In genomic region chr7:49099587-49100326, GRCh38 we compare ENCODE assay signal across 14 cellular contexts.
DNase-seq lines count a peak whose midpoint lies in the region; ATAC-seq and TF ChIP-seq lines count a peak whose summit lies in the region.
"Had no signal": no experiment of that assay in that cellular context is flagged by ENCODE, and none has a peak within 500 bp of the region (broad histone marks: within the 10 kb centered on the region; RNA-seq: fewer than 3 reads in every experiment).

No MANE protein-coding gene starts in this region.

- H3K14ac ChIP-seq in trophoblast cell (ENCODE audit: low read length): no peak overlapping the region

- peaks cover 9% of the 10 kb centered on the region for H3K27me3 Mint-ChIP-seq in GM23338 (ENCODE audit: insufficient read depth, low read depth, poor library complexity)

- H3K9me3 ChIP-seq in iPS-20b (ENCODE audit: insufficient read depth, low read depth, low read length) (no peaks in the 10 kb centered on the region), trophoblast cell (ENCODE audit: insufficient read depth, low read depth, low read length) (no peaks in the 10 kb centered on the region)

- H4K8ac ChIP-seq in trophoblast cell (ENCODE audit: low read depth, low read length): no peak overlapping the region

- peak; percentile 7 for DNase-seq in COR-L47 (lab: John Stamatoyannopoulos, UW)
- peak; percentile 59 for DNase-seq in GM23338 (ENCODE audit: low spot score)
- DNase-seq in RWPE1 (ENCODE audit: low spot score): no peak
- DNase-seq in NCI-H345 (lab: John Stamatoyannopoulos, UW): no peak
- DNase-seq in NCI-H446 treated with DMSO at 0.1 percent for 48 hours (lab: John Stamatoyannopoulos, UW): no peak
- no peak for DNase-seq in trophoblast cell
- DNase-seq: activated CD8-positive, alpha-beta memory T cell treated with anti-CD3 and anti-CD28 coated beads, Interleukin-2, amount 50 U/mL, for 48 hours; stimulated activated CD4-positive, alpha-beta T cell treated with anti-CD3 and anti-CD28 coated beads, Interleukin-1b, Interleukin-23, amount 100 ng/mL, for 48 hours; stimulated activated naive CD8-positive, alpha-beta T cell treated with anti-CD3 and anti-CD28 coated beads, Interleukin-15, Interleukin-2, amounts not matched to agents 100 U/mL and 50 U/mL, for 24 hours had no signal

- peaks cover 7% of the 10 kb centered on the region; the same call in 2 of the 3 replicates for H3K9me3 Mint-ChIP-seq in GM23338
- H3K9me3 Mint-ChIP-seq: T-helper 2 cell treated with Interferon-gamma antibody and Interleukin-4, amounts not matched to agents 5 μg/mL and 100 μg/mL, for 36 hours had no signal

- H3K79me1 ChIP-seq in trophoblast cell (ENCODE audit: low read length): no peaks in the 10 kb centered on the region

- H2AK5ac ChIP-seq in trophoblast cell (ENCODE audit: low read length): no peak overlapping the region

- H3K36me3 ChIP-seq in GM23338 (ENCODE audit: insufficient read depth): no peaks in the 10 kb centered on the region
- no peaks in the 10 kb centered on the region for H3K36me3 ChIP-seq in iPS-20b (ENCODE audit: insufficient read depth, low read depth, low read length)
- no peaks in the 10 kb centered on the region for H3K36me3 ChIP-seq in trophoblast cell (ENCODE audit: control insufficient read depth in 1 of 2, insufficient read depth in 2 of 2, low read length in 2 of 2)

- H3K27ac ChIP-seq in GM23338 (ENCODE audit: low read depth) (peak overlapping the region; percentile 99), RWPE1 (no peak overlapping the region), iPS-20b (ENCODE audit: low read length) (peak overlapping the region; percentile 68), trophoblast cell (ENCODE audit: low read depth, low read length) (no peak overlapping the region)
- H3K27ac ChIP-seq: parathyroid adenoma had no signal

- H3K27me3 ChIP-seq in GM23338 (ENCODE audit: insufficient read depth): no peaks in the 10 kb centered on the region
- no peaks in the 10 kb centered on the region for H3K27me3 ChIP-seq in iPS-20b (ENCODE audit: insufficient read depth, low read length)
- no peaks in the 10 kb centered on the region for H3K27me3 ChIP-seq in trophoblast cell (ENCODE audit: insufficient read depth, low read length)

- no peak overlapping the region for H2BK5ac ChIP-seq in trophoblast cell (ENCODE audit: low read depth, low read length, poor library complexity)

- H3K4me1 Mint-ChIP-seq in GM23338: peaks cover 38% of the 10 kb centered on the region

- H3K27ac Mint-ChIP-seq in GM23338: peak overlapping the region; percentile 98
- H3K27ac Mint-ChIP-seq: T-helper 2 cell treated with Interferon-gamma antibody and Interleukin-4, amounts not matched to agents 5 μg/mL and 100 μg/mL, for 36 hours had no signal

- no peak overlapping the region for H3K4ac ChIP-seq in trophoblast cell (ENCODE audit: low read depth, low read length)

- no peaks in the 10 kb centered on the region for H3K79me2 ChIP-seq in GM23338 (replicated peaks; ENCODE audit: insufficient read depth)
- H3K79me2 ChIP-seq in trophoblast cell (ENCODE audit: control insufficient read depth, insufficient read depth, low read length, poor library complexity): no peaks in the 10 kb centered on the region
- H3K79me2 ChIP-seq: parathyroid adenoma had no signal

- no peak overlapping the region for H2BK12ac ChIP-seq in trophoblast cell (ENCODE audit: low read length)

- CTCF ChIA-PET in RWPE1 (lab: Yijun Ruan, JAX): no interaction called here

- H3K23ac ChIP-seq in trophoblast cell (ENCODE audit: low read length): no peak overlapping the region

- no peak overlapping the region for H4K91ac ChIP-seq in trophoblast cell (ENCODE audit: low read depth, low read length)

- H3K4me2 ChIP-seq in GM23338: peak overlapping the region; percentile 19; the same call in 1 of the 2 replicates
- no peak overlapping the region for H3K4me2 ChIP-seq in trophoblast cell (ENCODE audit: low read length)

- no peaks in the 10 kb centered on the region for H4K20me1 ChIP-seq in GM23338 (replicated peaks; ENCODE audit: insufficient read depth)

- no peaks in the 10 kb centered on the region for H3F3A ChIP-seq in GM23338 (replicated peaks; ENCODE audit: low read depth)

- H4K12ac ChIP-seq in trophoblast cell (ENCODE audit: low read depth, low read length): no peak overlapping the region

- peak; percentile 58 for ATAC-seq in GM23338
- no peak for ATAC-seq in HG02973 (IDR thresholded peaks at IDR 0.05; ENCODE audit: unreplicated experiment)
- ATAC-seq: stimulated activated naive CD8-positive, alpha-beta T cell treated with anti-CD3 and anti-CD28 coated beads, Interleukin-15, Interleukin-2, amounts not matched to agents 100 U/mL and 50 U/mL, for 24 hours had no signal

- H3K9me2 ChIP-seq in GM23338 (ENCODE audit: insufficient read depth): no peaks in the 10 kb centered on the region; the same call in 1 of the 2 replicates

- no peak overlapping the region; the same call in 2 of the 3 replicates for H3K4me3 Mint-ChIP-seq in GM23338
- H3K4me3 Mint-ChIP-seq: T-helper 2 cell treated with Interferon-gamma antibody and Interleukin-4, amounts not matched to agents 5 μg/mL and 100 μg/mL, for 36 hours had no signal

- no peak overlapping the region for H3K18ac ChIP-seq in trophoblast cell (ENCODE audit: low read length)

- no peak overlapping the region for H2BK120ac ChIP-seq in trophoblast cell (ENCODE audit: insufficient read depth, low read length, poor library complexity)

- no peak overlapping the region for H2AFZ ChIP-seq in GM23338
- no peak overlapping the region for H2AFZ ChIP-seq in trophoblast cell (ENCODE audit: insufficient read depth, low read length, poor library complexity)
- H2AFZ ChIP-seq: parathyroid adenoma had no signal

- WGBS in trophoblast cell (ENCODE audit: extremely low coverage, insufficient coverage, insufficient read length): no CpG with 5 or more reads among the region's 5 CpGs

- H3K4me3 ChIP-seq in GM23338: no peak overlapping the region
- H3K4me3 ChIP-seq in iPS-20b (ENCODE audit: low read length): no peak overlapping the region
- no peak overlapping the region for H3K4me3 ChIP-seq in trophoblast cell (ENCODE audit: low read depth, low read length)
- H3K4me3 ChIP-seq: lung had no signal

- H3K36me3 Mint-ChIP-seq in GM23338 (ENCODE audit: low read depth): peaks cover 22% of the 10 kb centered on the region; the same call in 2 of the 3 replicates

- TF ChIP-seq CTCF in GM23338 (conservative IDR thresholded peaks at IDR 0.05; ENCODE audit: low read depth in 2 of 2) (peak; percentile 59 to 66), RWPE1 (conservative IDR thresholded peaks at IDR 0.05; ENCODE audit: low read depth) (peak; percentile 32)

- peaks cover 29% of the 10 kb centered on the region for H3K4me1 ChIP-seq in GM23338 (ENCODE audit: insufficient read depth)
- peaks cover 32% of the 10 kb centered on the region; the same call in 1 of the 2 replicates for H3K4me1 ChIP-seq in iPS-20b (ENCODE audit: insufficient read depth, low read length)
- H3K4me1 ChIP-seq in trophoblast cell (ENCODE audit: control insufficient read depth in 1 of 2, insufficient read depth in 2 of 2, low read length in 2 of 2): no peaks in the 10 kb centered on the region
- H3K4me1 ChIP-seq: parathyroid adenoma had no signal

- POLR2A ChIA-PET in RWPE1 (lab: Yijun Ruan, JAX; ENCODE audit: low non-redundant PET): no interaction called here

- H3K9ac ChIP-seq in iPS-20b (ENCODE audit: low read depth, low read length): peak overlapping the region; percentile 61; the same call in 1 of the 2 replicates
- no peak overlapping the region for H3K9ac ChIP-seq in trophoblast cell (ENCODE audit: low read length)
- H3K9ac ChIP-seq: parathyroid adenoma had no signal

TF ChIP-seq in GM23338, 12 proteins besides CTCF, POLR2A, EP300 and RAD21 (continues in another document):
- TF ChIP-seq NANOG (IDR thresholded peaks at IDR 0.05; ENCODE audit: borderline replicate concordance) (no peak), ETS1 (IDR thresholded peaks at IDR 0.05) (no peak), STAT1 (IDR thresholded peaks at IDR 0.05; ENCODE audit: unreplicated experiment) (no peak), ZNF331 (CRISPR knock-in tag; IDR thresholded peaks at IDR 0.05; ENCODE audit: low read depth) (no peak), CREB1 (CRISPR knock-in tag; IDR thresholded peaks at IDR 0.05; ENCODE audit: low read depth) (no peak)
- TF ChIP-seq, protein P1, sequence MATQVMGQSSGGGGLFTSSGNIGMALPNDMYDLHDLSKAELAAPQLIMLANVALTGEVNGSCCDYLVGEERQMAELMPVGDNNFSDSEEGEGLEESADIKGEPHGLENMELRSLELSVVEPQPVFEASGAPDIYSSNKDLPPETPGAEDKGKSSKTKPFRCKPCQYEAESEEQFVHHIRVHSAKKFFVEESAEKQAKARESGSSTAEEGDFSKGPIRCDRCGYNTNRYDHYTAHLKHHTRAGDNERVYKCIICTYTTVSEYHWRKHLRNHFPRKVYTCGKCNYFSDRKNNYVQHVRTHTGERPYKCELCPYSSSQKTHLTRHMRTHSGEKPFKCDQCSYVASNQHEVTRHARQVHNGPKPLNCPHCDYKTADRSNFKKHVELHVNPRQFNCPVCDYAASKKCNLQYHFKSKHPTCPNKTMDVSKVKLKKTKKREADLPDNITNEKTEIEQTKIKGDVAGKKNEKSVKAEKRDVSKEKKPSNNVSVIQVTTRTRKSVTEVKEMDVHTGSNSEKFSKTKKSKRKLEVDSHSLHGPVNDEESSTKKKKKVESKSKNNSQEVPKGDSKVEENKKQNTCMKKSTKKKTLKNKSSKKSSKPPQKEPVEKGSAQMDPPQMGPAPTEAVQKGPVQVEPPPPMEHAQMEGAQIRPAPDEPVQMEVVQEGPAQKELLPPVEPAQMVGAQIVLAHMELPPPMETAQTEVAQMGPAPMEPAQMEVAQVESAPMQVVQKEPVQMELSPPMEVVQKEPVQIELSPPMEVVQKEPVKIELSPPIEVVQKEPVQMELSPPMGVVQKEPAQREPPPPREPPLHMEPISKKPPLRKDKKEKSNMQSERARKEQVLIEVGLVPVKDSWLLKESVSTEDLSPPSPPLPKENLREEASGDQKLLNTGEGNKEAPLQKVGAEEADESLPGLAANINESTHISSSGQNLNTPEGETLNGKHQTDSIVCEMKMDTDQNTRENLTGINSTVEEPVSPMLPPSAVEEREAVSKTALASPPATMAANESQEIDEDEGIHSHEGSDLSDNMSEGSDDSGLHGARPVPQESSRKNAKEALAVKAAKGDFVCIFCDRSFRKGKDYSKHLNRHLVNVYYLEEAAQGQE (IDR thresholded peaks at IDR 0.05; ENCODE audit: unreplicated experiment): no peak

Comparison
In these comparisons a context has a peak if more than half of its experiments do, and no peak if none do; other contexts are left out.
1. DNase-seq: peak in COR-L47 (single experiment) and GM23338 (single experiment); none in RWPE1 (single experiment), NCI-H345 (single experiment), NCI-H446 treated with DMSO at 0.1 percent for 48 hours (single experiment) and trophoblast cell (0 of 2).
2. H3K27ac ChIP-seq: peak in GM23338 (single experiment) and iPS-20b (single experiment); none in RWPE1 (single experiment) and trophoblast cell (single experiment).